In genomic region chr4:6991249-6991648, GRCh38 we compare ENCODE assay signal across 9 cellular contexts. TPM values are rescaled to one million over a fixed set of nuclear protein-coding genes. Genes with fewer than 3 reads are reported as not detected.
DNase-seq lines count a peak whose midpoint lies in the region; ATAC-seq and TF ChIP-seq lines count a peak whose summit lies in the region.
"Had no signal": no experiment of that assay in that cellular context is flagged by ENCODE, and none has a peak within 500 bp of the region (broad histone marks: within the 10 kb centered on the region; RNA-seq: fewer than 3 reads in every experiment).

No MANE protein-coding gene starts in this region.

- TF ChIP-seq CTCF in HFFc6 (IDR thresholded peaks at IDR 0.05), result no peak
- TF ChIP-seq CTCF in activated B cell treated with CpG ODN at 0.5 μM for 24 hours (IDR thresholded peaks at IDR 0.05), result no peak
- no peak for TF ChIP-seq CTCF in fibroblast of the aortic adventitia (IDR thresholded peaks at IDR 0.05; ENCODE audit: insufficient read depth, low read length)
- TF ChIP-seq CTCF in uterus (IDR thresholded peaks at IDR 0.05), result no peak

- no peaks in the 10 kb centered on the region for H3K27me3 ChIP-seq in skeletal muscle satellite cell (ENCODE audit: control insufficient read depth, insufficient read depth, low read length)
- H3K27me3 ChIP-seq in uterus, result no peaks in the 10 kb centered on the region
- H3K27me3 ChIP-seq: esophagus muscularis mucosa had no signal

- peak overlapping the region; percentile 80; the same call in 1 of the 2 replicates for H3K4me3 Mint-ChIP-seq in HFFc6
- no peak overlapping the region for H3K4me3 Mint-ChIP-seq in activated B cell treated with CpG ODN at 0.5 μM for 24 hours

- H3K9me3 ChIP-seq in skeletal muscle satellite cell (replicated peaks; ENCODE audit: low read length), result no peaks in the 10 kb centered on the region
- no peaks in the 10 kb centered on the region for H3K9me3 ChIP-seq in uterus
- H3K9me3 ChIP-seq: esophagus muscularis mucosa had no signal

- H3K27ac Mint-ChIP-seq in HFFc6 (peak overlapping the region; percentile 87), activated B cell treated with CpG ODN at 0.5 μM for 24 hours (peak overlapping the region; percentile 64)

- POLR2A ChIA-PET in activated B cell treated with CpG ODN at 0.5 μM for 24 hours (lab: Charles Lee), result interaction anchor here (1.0 to 2.1 kb wide), 2 partner anchors 52 to 77 kb away, joined by 5 to 9 read pairs; partner anchors contain the start of genes GRPEL1 and TADA2B

- H3K27me3 Mint-ChIP-seq in HFFc6 (ENCODE audit: insufficient read depth), result no peaks in the 10 kb centered on the region; the same call in none of the 2 replicates
- no peaks in the 10 kb centered on the region for H3K27me3 Mint-ChIP-seq in activated B cell treated with CpG ODN at 0.5 μM for 24 hours

- peak overlapping the region; percentile 86 for H3K4me2 ChIP-seq in skeletal muscle satellite cell (ENCODE audit: low read length)

- H3K27ac ChIP-seq in uterus, result peak overlapping the region in 1 of 2 donors; percentile 11

- intact Hi-C loops in activated B cell treated with CpG ODN at 0.5 μM for 24 hours (cut with micrococcal nuclease) (no loop called here), uterus (cut with DNase I; ENCODE audit: low total_unique reads) (no loop called here)

- ATAC-seq in activated B cell treated with CpG ODN at 0.5 μM for 24 hours (ENCODE audit: low read depth) (no peak), HG03108 (IDR thresholded peaks at IDR 0.05; ENCODE audit: unreplicated experiment) (no peak), esophagus mucosa (no peak)

- H3K36me3 ChIP-seq in skeletal muscle satellite cell (ENCODE audit: insufficient read depth, low read length) (peaks cover 22% of the 10 kb centered on the region), uterus (no peaks in the 10 kb centered on the region)

- DNase-seq in HFFc6 (no peak), activated B cell treated with CpG ODN at 0.5 μM for 24 hours (no peak), fibroblast of the aortic adventitia (ENCODE audit: low read depth) (no peak), uterus (no peak)
- DNase-seq: NCI-H1694 had no signal

- H3K9me3 Mint-ChIP-seq in HFFc6, result no peaks in the 10 kb centered on the region
- H3K9me3 Mint-ChIP-seq in activated B cell treated with CpG ODN at 0.5 μM for 24 hours, result no peaks in the 10 kb centered on the region

- CTCF ChIA-PET in activated B cell treated with CpG ODN at 0.5 μM for 24 hours (lab: Charles Lee), result interaction anchor here (1.6 kb wide), 1 partner anchor 79 kb away, joined by 4 read pairs; no protein-coding TSS in a partner anchor

- H3K4me1 Mint-ChIP-seq in HFFc6 (ENCODE audit: low read depth) (peaks cover 58% of the 10 kb centered on the region), activated B cell treated with CpG ODN at 0.5 μM for 24 hours (peaks cover 62% of the 10 kb centered on the region)

- H3K36me3 Mint-ChIP-seq in HFFc6 (ENCODE audit: low read depth) (peaks cover 6% of the 10 kb centered on the region; the same call in 1 of the 2 replicates), activated B cell treated with CpG ODN at 0.5 μM for 24 hours (ENCODE audit: low read depth) (peaks cover 26% of the 10 kb centered on the region)

- peak overlapping the region; percentile 43 for H3K9ac ChIP-seq in skeletal muscle satellite cell (ENCODE audit: low read depth, low read length)

- peaks cover 31% of the 10 kb centered on the region for H3K4me1 ChIP-seq in skeletal muscle satellite cell (ENCODE audit: control insufficient read depth, insufficient read depth, low read length)
- H3K4me1 ChIP-seq in uterus, result peaks cover 9 to 10% of the 10 kb centered on the region in 2 donors

- H3K4me3 ChIP-seq in fibroblast of the aortic adventitia (ENCODE audit: low read depth, low read length) (peak overlapping the region; percentile 33), skeletal muscle satellite cell (ENCODE audit: low read length) (peak overlapping the region; percentile 58), uterus (no peak overlapping the region)

- no peak for TF ChIP-seq POLR2A in uterus (IDR thresholded peaks at IDR 0.05)

RNA-seq across cellular contexts. Expression of gene TADA2B, which starts 51.9 kb away (rescaled TPM):
- total RNA-seq in HFFc6 (2021; fragmentation: NEBNext Ultra II Directional; extraction: Animal tissue kit (Norgen Biotek cat#: 25700)), result 10 to 100 TPM; 15.5 to 19.9 (median 17.9) TPM
- total RNA-seq in activated B cell treated with CpG ODN at 0.5 μM for 24 hours (26.7 and 31.8 TPM in 2 replicates), fibroblast of the aortic adventitia (ENCODE audit: low replicate concordance) (5.6 and 11.5 TPM in 2 replicates), uterus (10 to 100 TPM; 14.1 to 24.0 (median 21.1) TPM), esophagus mucosa (12.5 TPM)
- 9.9 and 10.5 TPM in 2 replicates for total RNA-seq in skeletal muscle satellite cell (2012; rRNA removed)

Comparison
In these comparisons a context has a peak if more than half of its experiments do, and no peak if none do; other contexts are left out.
1. H3K4me3 ChIP-seq: peak in fibroblast of the aortic adventitia (single experiment) and skeletal muscle satellite cell (single experiment); none in uterus (0 of 2).